In the genomic region with DNA sequence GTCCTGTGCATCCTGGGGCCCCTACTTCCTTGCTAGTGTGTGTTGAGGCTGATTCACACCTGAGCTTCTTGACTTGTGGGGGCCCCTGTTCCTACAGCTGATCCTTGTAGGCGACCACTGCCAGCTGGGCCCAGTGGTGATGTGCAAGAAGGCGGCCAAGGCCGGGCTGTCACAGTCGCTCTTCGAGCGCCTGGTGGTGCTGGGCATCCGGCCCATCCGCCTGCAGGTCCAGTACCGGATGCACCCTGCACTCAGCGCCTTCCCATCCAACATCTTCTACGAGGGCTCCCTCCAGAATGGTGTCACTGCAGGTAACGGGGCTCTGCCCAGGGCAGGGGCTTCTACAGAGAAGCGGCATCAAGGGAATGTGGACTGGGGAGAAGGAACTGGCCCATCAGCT, we compare ENCODE assay signal across 28 cellular contexts. TPM values are rescaled to one million over a fixed set of nuclear protein-coding genes. Genes with fewer than 3 reads are reported as not detected.
"Had no signal": no experiment of that assay in that cellular context is flagged by ENCODE, and none has a peak within 500 bp of the region (broad histone marks: within the 10 kb centered on the region; RNA-seq: fewer than 3 reads in every experiment).

No MANE protein-coding gene starts in this region.

- H3K27me3 Mint-ChIP-seq: naive thymus-derived CD8-positive, alpha-beta T cell; stimulated activated memory B cell treated with anti-CD40 and anti-IgM and Interleukin-4, amounts not matched to agents 10 μg/mL and 1 μg/mL and 100 μg/mL, for 72 hours; stimulated activated naive CD8-positive, alpha-beta T cell treated with anti-CD3 and anti-CD28 coated beads, Interleukin-15, amount 100 ng/mL, for 72 hours had no signal

- H3K27ac ChIP-seq: left lung, lower lobe of right lung, pancreas, prostate gland, thyroid gland, transverse colon, upper lobe of left lung, vagina had no signal

- H3K4me3 Mint-ChIP-seq: naive thymus-derived CD8-positive, alpha-beta T cell; nephron; neural crest cell; stimulated activated memory B cell treated with anti-CD40 and anti-IgM and Interleukin-4, amounts not matched to agents 10 μg/mL and 1 μg/mL and 100 μg/mL, for 72 hours; stimulated activated naive CD8-positive, alpha-beta T cell treated with anti-CD3 and anti-CD28 coated beads, Interleukin-15, amount 100 ng/mL, for 72 hours had no signal

- H3K9me3 Mint-ChIP-seq: naive thymus-derived CD8-positive, alpha-beta T cell; nephron; neural crest cell; stimulated activated memory B cell treated with anti-CD40 and anti-IgM and Interleukin-4, amounts not matched to agents 10 μg/mL and 1 μg/mL and 100 μg/mL, for 72 hours; stimulated activated naive CD8-positive, alpha-beta T cell treated with anti-CD3 and anti-CD28 coated beads, Interleukin-15, amount 100 ng/mL, for 72 hours had no signal

- H3K27me3 ChIP-seq: left lung, pancreas, testis, thyroid gland, transverse colon, upper lobe of left lung, vagina had no signal

- H3K4me1 ChIP-seq: pancreas, prostate gland, transverse colon, vagina had no signal

- DNase-seq: hippocampal formation; kidney glomerular epithelial cell; left colon; left lung; lower lobe of right lung; mammary epithelial cell; mesenchymal stem cell; naive thymus-derived CD8-positive, alpha-beta T cell; retina; right cardiac atrium; small intestine; stimulated activated CD4-positive, alpha-beta T cell treated with anti-CD3 and anti-CD28 coated beads, Interleukin-1b, Interleukin-23, amount 100 ng/mL, for 48 hours; stimulated activated CD4-positive, alpha-beta T cell treated with anti-CD3 and anti-CD28 coated beads, Interleukin-2, amount 100 ng/mL, for 48 hours; stimulated activated CD4-positive, alpha-beta T cell treated with anti-CD3 and anti-CD28 coated beads, Interleukin-4, amount 100 ng/mL, for 4 hours; stimulated activated CD8-positive, alpha-beta memory T cell treated with anti-CD3 and anti-CD28 coated beads, Interleukin-4, amount 100 ng/mL, for 48 hours; stimulated activated naive CD4-positive, alpha-beta T cell treated with Interleukin-2 at 50 U/mL for 16 hours; stimulated activated naive CD8-positive, alpha-beta T cell treated with anti-CD3 and anti-CD28 coated beads, Interleukin-15, amount 100 ng/mL, for 72 hours; testis; thyroid gland; transverse colon had no signal

- ATAC-seq: left lung; lower lobe of right lung; naive thymus-derived CD8-positive, alpha-beta T cell; right cardiac atrium; stimulated activated memory B cell treated with anti-CD40 and anti-IgM and Interleukin-4, amounts not matched to agents 10 μg/mL and 1 μg/mL and 100 μg/mL, for 72 hours; stimulated activated naive CD8-positive, alpha-beta T cell treated with anti-CD3 and anti-CD28 coated beads, Interleukin-15, amount 100 ng/mL, for 72 hours had no signal

- H3K4me3 ChIP-seq: left lung, lower lobe of right lung, pancreas, prostate gland, testis, thyroid gland, transverse colon, upper lobe of left lung, vagina had no signal

- H3K27ac Mint-ChIP-seq: stimulated activated memory B cell treated with anti-CD40 and anti-IgM and Interleukin-4, amounts not matched to agents 10 μg/mL and 1 μg/mL and 100 μg/mL, for 72 hours; stimulated activated naive CD8-positive, alpha-beta T cell treated with anti-CD3 and anti-CD28 coated beads, Interleukin-15, amount 100 ng/mL, for 72 hours had no signal

- H3K9me3 ChIP-seq: left lung, lower lobe of right lung, pancreas, prostate gland, testis, thyroid gland, transverse colon, upper lobe of left lung, vagina had no signal

- H3K4me1 Mint-ChIP-seq: neural crest cell; stimulated activated naive CD8-positive, alpha-beta T cell treated with anti-CD3 and anti-CD28 coated beads, Interleukin-15, amount 100 ng/mL, for 72 hours had no signal

RNA-seq across cellular contexts. Expression of a gene that starts 38.7 kb away (rescaled TPM):
- total RNA-seq: lower lobe of right lung; naive thymus-derived CD8-positive, alpha-beta T cell; transverse colon had no signal
- polyA plus RNA-seq: liver; naive thymus-derived CD8-positive, alpha-beta T cell had no signal
